In the genomic region with DNA sequence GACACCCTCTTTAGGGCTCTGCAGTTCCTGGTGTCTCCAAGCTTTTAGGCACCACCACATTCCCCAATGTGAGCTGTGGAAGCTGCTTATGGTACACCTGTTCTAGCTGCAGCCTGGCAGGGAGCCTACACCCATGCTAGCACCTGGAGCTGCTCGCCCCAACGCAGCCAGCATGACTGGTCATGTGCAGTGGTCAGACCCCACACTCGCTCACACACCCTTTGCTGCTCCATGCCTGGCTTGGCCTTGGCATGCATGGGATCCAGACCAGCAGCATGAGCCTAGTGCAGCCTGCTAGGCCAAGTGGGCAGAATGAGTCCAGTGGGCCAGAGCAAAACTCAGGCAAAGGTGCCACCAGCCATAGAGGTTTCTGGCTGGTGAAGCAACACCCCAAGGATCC, we compare ENCODE assay signal across 30 cellular contexts.
"Had no signal": no experiment of that assay in that cellular context is flagged by ENCODE, and none has a peak within 500 bp of the region (broad histone marks: within the 10 kb centered on the region; RNA-seq: fewer than 3 reads in every experiment).

No MANE protein-coding gene starts in this region.

- H3K27ac ChIP-seq: esophagus muscularis mucosa, ovary, psoas muscle, sigmoid colon, testis, tibial artery had no signal

- H3K4me3 ChIP-seq: esophagus muscularis mucosa, lung, mucosa of descending colon, ovary, psoas muscle, sigmoid colon, testis, tibial artery had no signal

- H3K27me3 ChIP-seq: esophagus muscularis mucosa, ovary, sigmoid colon, testis, tibial artery had no signal

- H3K4me3 Mint-ChIP-seq: dendritic cell treated with granulocyte-macrophage colony-stimulating factor and Interleukin-4, amounts not matched to agents 40 ng/mL and 50 ng/mL, for 4 days; endodermal cell; memory B cell; mesothelial cell of epicardium; naive thymus-derived CD4-positive, alpha-beta T cell; nephron; stimulated activated memory B cell treated with anti-CD40 and anti-IgM and Interleukin-4, amounts not matched to agents 10 μg/mL and 1 μg/mL and 100 μg/mL, for 72 hours; type B pancreatic cell had no signal

- DNase-seq: effector CD8-positive, alpha-beta T cell; endodermal cell; foreskin melanocyte; hypothalamus; mucosa of descending colon; naive thymus-derived CD4-positive, alpha-beta T cell; occipital lobe; ovary; psoas muscle; sigmoid colon; stimulated activated CD4-positive, alpha-beta T cell treated with anti-CD3 and anti-CD28 coated beads, Interleukin-2, amount 100 ng/mL, for 24 hours; stimulated activated CD4-positive, alpha-beta T cell treated with anti-CD3 and anti-CD28 coated beads, Interleukin-4, amount 100 ng/mL, for 24 hours; stimulated activated naive CD8-positive, alpha-beta T cell treated with anti-CD3 and anti-CD28 coated beads, Interleukin-15, Interleukin-2, amounts not matched to agents 100 U/mL and 50 U/mL, for 24 hours; substantia nigra; testis; tibial artery had no signal

- FAIRE-seq: colon, endothelial cell of umbilical vein, keratinocyte, urothelium cell line had no signal

- H3K4me1 ChIP-seq: esophagus muscularis mucosa, psoas muscle, testis, tibial artery had no signal

- ATAC-seq: left lobe of liver; mucosa of descending colon; naive thymus-derived CD4-positive, alpha-beta T cell; psoas muscle; right cardiac atrium; stimulated activated memory B cell treated with anti-CD40 and anti-IgM and Interleukin-4, amounts not matched to agents 10 μg/mL and 1 μg/mL and 100 μg/mL, for 72 hours; stimulated activated naive CD8-positive, alpha-beta T cell treated with anti-CD3 and anti-CD28 coated beads, Interleukin-15, Interleukin-2, amounts not matched to agents 100 U/mL and 50 U/mL, for 24 hours had no signal

- H3K9me3 Mint-ChIP-seq: dendritic cell treated with granulocyte-macrophage colony-stimulating factor and Interleukin-4, amounts not matched to agents 40 ng/mL and 50 ng/mL, for 4 days; memory B cell; mesothelial cell of epicardium; naive thymus-derived CD4-positive, alpha-beta T cell; nephron; stimulated activated memory B cell treated with anti-CD40 and anti-IgM and Interleukin-4, amounts not matched to agents 10 μg/mL and 1 μg/mL and 100 μg/mL, for 72 hours; type B pancreatic cell had no signal

- H3K4me1 Mint-ChIP-seq: endodermal cell; memory B cell; mesothelial cell of epicardium; naive thymus-derived CD4-positive, alpha-beta T cell; nephron; stimulated activated memory B cell treated with anti-CD40 and anti-IgM and Interleukin-4, amounts not matched to agents 10 μg/mL and 1 μg/mL and 100 μg/mL, for 72 hours had no signal

- H3K36me3 Mint-ChIP-seq: memory B cell; mesothelial cell of epicardium; naive thymus-derived CD4-positive, alpha-beta T cell; stimulated activated memory B cell treated with anti-CD40 and anti-IgM and Interleukin-4, amounts not matched to agents 10 μg/mL and 1 μg/mL and 100 μg/mL, for 72 hours; type B pancreatic cell had no signal

- H3K27me3 Mint-ChIP-seq: dendritic cell treated with granulocyte-macrophage colony-stimulating factor and Interleukin-4, amounts not matched to agents 40 ng/mL and 50 ng/mL, for 4 days; type B pancreatic cell had no signal

- H3K36me3 ChIP-seq: esophagus muscularis mucosa, ovary, sigmoid colon, tibial artery had no signal

- H3K27ac Mint-ChIP-seq: dendritic cell treated with granulocyte-macrophage colony-stimulating factor and Interleukin-4, amounts not matched to agents 40 ng/mL and 50 ng/mL, for 4 days; endodermal cell; memory B cell; mesothelial cell of epicardium; naive thymus-derived CD4-positive, alpha-beta T cell; nephron; stimulated activated memory B cell treated with anti-CD40 and anti-IgM and Interleukin-4, amounts not matched to agents 10 μg/mL and 1 μg/mL and 100 μg/mL, for 72 hours; type B pancreatic cell had no signal

- H3K9me3 ChIP-seq: esophagus muscularis mucosa, mucosa of descending colon, ovary, psoas muscle, sigmoid colon, testis, tibial artery had no signal
